Comparison of ENCODE assay signal across 1 cellular context in genomic region chr11:35255514-35255913, GRCh38.
TF ChIP-seq lines count a peak whose summit lies in the region.

No MANE protein-coding gene starts in this region.

TF ChIP-seq in HepG2, 621 proteins besides CTCF, POLR2A, EP300 and RAD21 (continued from another document):
- TF ChIP-seq AKNA (CRISPR knock-in tag; IDR thresholded peaks at IDR 0.05; ENCODE audit: borderline replicate concordance) (no peak), HDAC6 (IDR thresholded peaks at IDR 0.05; ENCODE audit: low read depth, low read length) (no peak), UBTF (CRISPR knock-in tag; IDR thresholded peaks at IDR 0.05) (no peak), HIC2 (CRISPR knock-in tag; IDR thresholded peaks at IDR 0.05; ENCODE audit: low read depth) (no peak), U2AF1 (optimal IDR thresholded peaks at IDR 0.05; ENCODE audit: low read depth, low read length) (no peak)
TF ChIP-seq in HepG2: peak in this region for 1.
